Comparison of ENCODE assay signal across 10 cellular contexts in genomic region chr3:5140230-5140621, GRCh38. TPM values are rescaled to one million over a fixed set of nuclear protein-coding genes. Genes with fewer than 3 reads are reported as not detected.
DNase-seq lines count a peak whose midpoint lies in the region; ATAC-seq and TF ChIP-seq lines count a peak whose summit lies in the region.
"Had no signal": no experiment of that assay in that cellular context is flagged by ENCODE, and none has a peak within 500 bp of the region (broad histone marks: within the 10 kb centered on the region; RNA-seq: fewer than 3 reads in every experiment).

No MANE protein-coding gene starts in this region.

- POLR2A ChIA-PET in activated CD4-positive, alpha-beta T cell treated with anti-CD3 and anti-CD28 coated beads for 36 hours (lab: Charles Lee), result interaction anchor here (0.6 kb wide), 2 partner anchors 37 to 153 kb away, joined by 3 read pairs; no protein-coding TSS in a partner anchor
- POLR2A ChIA-PET in WTC11 (lab: Charles Lee), result interaction anchor here (0.6 kb wide), 1 partner anchor 12 kb away, joined by 8 read pairs; no protein-coding TSS in a partner anchor

- no peak for DNase-seq in activated CD4-positive, alpha-beta T cell treated with anti-CD3 and anti-CD28 coated beads for 36 hours
- DNase-seq in activated CD4-positive, alpha-beta T cell treated with anti-CD3 and anti-CD28 coated beads for 48 hours, result no peak
- DNase-seq in WTC11 (ENCODE audit: low spot score), result no peak
- no peak for DNase-seq in stimulated activated naive CD8-positive, alpha-beta T cell treated with anti-CD3 and anti-CD28 coated beads, Interleukin-15, Interleukin-2, amounts not matched to agents 100 U/mL and 50 U/mL, for 24 hours
- DNase-seq in inferior parietal cortex (ENCODE audit: extremely low spot score), result no peak
- DNase-seq in G401 (ENCODE audit: low spot score), result no peak
- no peak for DNase-seq in T-helper 2 cell treated with Interferon-gamma antibody and Interleukin-4, amounts not matched to agents 5 μg/mL and 100 μg/mL, for 36 hours (ENCODE audit: low spot score)
- DNase-seq: NCI-H510A treated with DMSO at 0.1 percent for 48 hours, tibial artery had no signal

- H3K4me3 Mint-ChIP-seq in activated CD4-positive, alpha-beta T cell treated with anti-CD3 and anti-CD28 coated beads for 36 hours, result no peak overlapping the region
- H3K4me3 Mint-ChIP-seq in WTC11, result no peak overlapping the region
- no peak overlapping the region for H3K4me3 Mint-ChIP-seq in T-helper 2 cell treated with Interferon-gamma antibody and Interleukin-4, amounts not matched to agents 5 μg/mL and 100 μg/mL, for 36 hours

- CTCF ChIA-PET in activated CD4-positive, alpha-beta T cell treated with anti-CD3 and anti-CD28 coated beads for 36 hours (lab: Charles Lee), result interaction anchor here (0.6 kb wide), 1 partner anchor 96 kb away, joined by 3 read pairs; no protein-coding TSS in a partner anchor
- CTCF ChIA-PET in WTC11 (lab: Charles Lee), result no interaction called here

- no peak for TF ChIP-seq CTCF in WTC11 (IDR thresholded peaks at IDR 0.05)

- peaks cover 53% of the 10 kb centered on the region for H3K4me1 Mint-ChIP-seq in activated CD4-positive, alpha-beta T cell treated with anti-CD3 and anti-CD28 coated beads for 36 hours
- peaks cover 27% of the 10 kb centered on the region for H3K4me1 Mint-ChIP-seq in WTC11
- peaks cover 25% of the 10 kb centered on the region for H3K4me1 Mint-ChIP-seq in T-helper 2 cell treated with Interferon-gamma antibody and Interleukin-4, amounts not matched to agents 5 μg/mL and 100 μg/mL, for 36 hours (ENCODE audit: low read depth)

- no peaks in the 10 kb centered on the region for H3K27me3 Mint-ChIP-seq in activated CD4-positive, alpha-beta T cell treated with anti-CD3 and anti-CD28 coated beads for 36 hours
- H3K27me3 Mint-ChIP-seq in WTC11 (ENCODE audit: low read depth), result no peaks in the 10 kb centered on the region
- H3K27me3 Mint-ChIP-seq in T-helper 2 cell treated with Interferon-gamma antibody and Interleukin-4, amounts not matched to agents 5 μg/mL and 100 μg/mL, for 36 hours (ENCODE audit: low read depth), result no peaks in the 10 kb centered on the region

- ATAC-seq in activated CD4-positive, alpha-beta T cell treated with anti-CD3 and anti-CD28 coated beads for 36 hours, result no peak
- peak; percentile 37 for ATAC-seq in HG02798 (IDR thresholded peaks at IDR 0.05; ENCODE audit: poor library complexity, unreplicated experiment)
- no peak for ATAC-seq in WTC11
- ATAC-seq in stimulated activated naive CD8-positive, alpha-beta T cell treated with anti-CD3 and anti-CD28 coated beads, Interleukin-15, Interleukin-2, amounts not matched to agents 100 U/mL and 50 U/mL, for 24 hours, result peak; percentile 55

- in situ Hi-C loops in G401 (cut with HindIII; ENCODE audit: low sequenced_read_pairs), result no loop called here

- H3K27ac Mint-ChIP-seq in activated CD4-positive, alpha-beta T cell treated with anti-CD3 and anti-CD28 coated beads for 36 hours, result peak overlapping the region; percentile 8
- peak overlapping the region; percentile 10; the same call in 1 of the 2 replicates for H3K27ac Mint-ChIP-seq in WTC11
- H3K27ac Mint-ChIP-seq in T-helper 2 cell treated with Interferon-gamma antibody and Interleukin-4, amounts not matched to agents 5 μg/mL and 100 μg/mL, for 36 hours, result no peak overlapping the region

- peaks cover 7% of the 10 kb centered on the region for H3K9me3 Mint-ChIP-seq in activated CD4-positive, alpha-beta T cell treated with anti-CD3 and anti-CD28 coated beads for 36 hours (ENCODE audit: low read depth)
- peaks cover 32% of the 10 kb centered on the region for H3K9me3 Mint-ChIP-seq in WTC11
- peaks cover 16% of the 10 kb centered on the region for H3K9me3 Mint-ChIP-seq in T-helper 2 cell treated with Interferon-gamma antibody and Interleukin-4, amounts not matched to agents 5 μg/mL and 100 μg/mL, for 36 hours

- peaks cover 38% of the 10 kb centered on the region for H3K36me3 Mint-ChIP-seq in activated CD4-positive, alpha-beta T cell treated with anti-CD3 and anti-CD28 coated beads for 36 hours (ENCODE audit: low read depth)
- peaks cover 38% of the 10 kb centered on the region for H3K36me3 Mint-ChIP-seq in WTC11
- H3K36me3 Mint-ChIP-seq in T-helper 2 cell treated with Interferon-gamma antibody and Interleukin-4, amounts not matched to agents 5 μg/mL and 100 μg/mL, for 36 hours (ENCODE audit: low read depth), result peaks cover 34% of the 10 kb centered on the region

- intact Hi-C loops in activated CD4-positive, alpha-beta T cell treated with anti-CD3 and anti-CD28 coated beads for 36 hours (cut with DNase I, micrococcal nuclease), result no loop called here

TF ChIP-seq in WTC11, 78 proteins besides CTCF, POLR2A, EP300 and RAD21:
- TF ChIP-seq CDX4 (CRISPR knock-in tag; IDR thresholded peaks at IDR 0.05; ENCODE audit: borderline replicate concordance) (no peak), ZNF232 (CRISPR knock-in tag; IDR thresholded peaks at IDR 0.05) (no peak), TEAD4 (CRISPR knock-in tag; IDR thresholded peaks at IDR 0.05) (no peak), ZNF416 (CRISPR knock-in tag; IDR thresholded peaks at IDR 0.05) (no peak), KAT7 (CRISPR knock-in tag; IDR thresholded peaks at IDR 0.05; ENCODE audit: borderline replicate concordance) (no peak), ATF2 (CRISPR knock-in tag; IDR thresholded peaks at IDR 0.05; ENCODE audit: borderline replicate concordance, low read depth) (no peak)

RNA-seq across cellular contexts. Expression of gene ARL8B, which starts 18.1 kb away (rescaled TPM):
- 10 to 100 TPM; 44.7 to 45.1 TPM for total RNA-seq in activated CD4-positive, alpha-beta T cell treated with anti-CD3 and anti-CD28 coated beads for 36 hours
- total RNA-seq in WTC11 (2021), result 23.5 to 28.3 TPM (median 23.5 TPM) in 3 replicates
- 78.2 and 121 TPM in 2 replicates for total RNA-seq in G401 (2014; rRNA removed; shearing (Covaris generic))

RNA-seq across cellular contexts. Expression of gene EDEM1, which starts 47.3 kb away (rescaled TPM):
- total RNA-seq in activated CD4-positive, alpha-beta T cell treated with anti-CD3 and anti-CD28 coated beads for 36 hours, result 100 to 1,000 TPM; 105 to 175 TPM
- total RNA-seq in WTC11 (2021), result 18.0 to 22.4 TPM (median 18.0 TPM) in 3 replicates
- total RNA-seq in G401 (2014; rRNA removed; shearing (Covaris generic)), result 10.4 and 12.6 TPM in 2 replicates

Comparison
In these comparisons a context has a peak if more than half of its experiments do, and no peak if none do; other contexts are left out.
1. ATAC-seq: peak in HG02798 (single experiment) and stimulated activated naive CD8-positive, alpha-beta T cell treated with anti-CD3 and anti-CD28 coated beads, Interleukin-15, Interleukin-2, amounts not matched to agents 100 U/mL and 50 U/mL, for 24 hours (single experiment); none in activated CD4-positive, alpha-beta T cell treated with anti-CD3 and anti-CD28 coated beads for 36 hours (single experiment) and WTC11 (single experiment).